8 cellular contexts compared by ENCODE assay signal in genomic region chr11:129894281-129895125, GRCh38. TPM values are rescaled to one million over a fixed set of nuclear protein-coding genes. Genes with fewer than 3 reads are reported as not detected.
DNase-seq lines count a peak whose midpoint lies in the region; ATAC-seq, FAIRE-seq and TF ChIP-seq lines count a peak whose summit lies in the region.

No MANE protein-coding gene starts in this region.

- CTCF ChIA-PET in A549 (lab: Yijun Ruan, JAX), result interaction anchor here (2.7 to 3.0 kb wide), 2 partner anchors 13 to 109 kb away, joined by 12 read pairs; no protein-coding TSS in a partner anchor
- CTCF ChIA-PET in activated CD4-positive, alpha-beta memory T cell treated with anti-CD3 and anti-CD28 coated beads for 36 hours (lab: Charles Lee), result interaction anchor here (0.6 to 2.6 kb wide), 5 partner anchors 12 to 238 kb away, joined by 3 to 15 read pairs (median 5); no protein-coding TSS in a partner anchor

- H3K36me3 Mint-ChIP-seq in activated CD4-positive, alpha-beta memory T cell treated with anti-CD3 and anti-CD28 coated beads for 36 hours, result peaks cover 26% of the 10 kb centered on the region

- no peaks in the 10 kb centered on the region for H3K9me3 ChIP-seq in A549
- no peaks in the 10 kb centered on the region for H3K9me3 ChIP-seq in prostate gland

- H3K9me3 Mint-ChIP-seq in activated CD4-positive, alpha-beta memory T cell treated with anti-CD3 and anti-CD28 coated beads for 36 hours, result no peaks in the 10 kb centered on the region

- ATAC-seq in A549 (peak; percentile 24 to 26; a peak in 3 of 6 replicates), GM18508 (IDR thresholded peaks at IDR 0.05; ENCODE audit: insufficient read depth, unreplicated experiment) (peak; percentile 15), HG03575 (IDR thresholded peaks at IDR 0.05; ENCODE audit: extremely low read depth, insufficient number of reproducible peaks, low FRiP score, unreplicated experiment) (peak; percentile 16), Right ventricle myocardium superior (ENCODE audit: poor library complexity) (peak; percentile 19)

- 27% methylated on average over 12 of the region's 13 CpGs for WGBS in A549 (ENCODE audit: missing lambda C conversion rate)
- 23% methylated on average over 13 of the region's 13 CpGs for WGBS in prostate gland

- H3K4me3 ChIP-seq in A549, result peak overlapping the region; percentile 73
- peak overlapping the region; percentile 72 to 84 for H3K4me3 ChIP-seq in prostate gland

- no peak for TF ChIP-seq RAD21 in A549 (conservative IDR thresholded peaks at IDR 0.05 in 1 of 2, IDR thresholded peaks at IDR 0.05 in 1 of 2)

- peak overlapping the region; percentile 76 for H3K27ac Mint-ChIP-seq in activated CD4-positive, alpha-beta memory T cell treated with anti-CD3 and anti-CD28 coated beads for 36 hours

- peaks cover 46% of the 10 kb centered on the region for H3K4me1 Mint-ChIP-seq in activated CD4-positive, alpha-beta memory T cell treated with anti-CD3 and anti-CD28 coated beads for 36 hours (ENCODE audit: low read depth)

- H3K27me3 Mint-ChIP-seq in activated CD4-positive, alpha-beta memory T cell treated with anti-CD3 and anti-CD28 coated beads for 36 hours, result no peaks in the 10 kb centered on the region

- peaks cover 11% of the 10 kb centered on the region; the same call in 1 of the 3 replicates for H3K4me1 ChIP-seq in A549
- H3K4me1 ChIP-seq in prostate gland (replicated peaks), result no peaks in the 10 kb centered on the region

- H3K27ac ChIP-seq in A549 (peak overlapping the region; percentile 83 to 100), prostate gland (peak overlapping the region; percentile 64 to 80)

- DNase-seq in A549 (ENCODE audit: low read depth in 1 of 2, low spot score in 1 of 2) (no peak), Right ventricle myocardium superior (no peak), prostate gland (ENCODE audit: low spot score) (no peak), COLO829 (ENCODE audit: low spot score) (no peak), NCI-H69 (lab: John Stamatoyannopoulos, UW) (no peak)
- peak; percentile 31 for DNase-seq in activated CD4-positive, alpha-beta memory T cell treated with anti-CD3 and anti-CD28 coated beads for 36 hours

- TF ChIP-seq CTCF in A549 (IDR thresholded peaks at IDR 0.05) (no peak), prostate gland (IDR thresholded peaks at IDR 0.05) (no peak)

- no peaks in the 10 kb centered on the region for H3K36me3 ChIP-seq in prostate gland

- no peak for TF ChIP-seq EP300 in A549 (IDR thresholded peaks at IDR 0.05)

- no peak for FAIRE-seq in A549 (lab: Jason Lieb, UNC)

- intact Hi-C loops in activated CD4-positive, alpha-beta memory T cell treated with anti-CD3 and anti-CD28 coated beads for 36 hours (cut with micrococcal nuclease), result loop anchor here (1.0 to 5.0 kb wide), 5 partner anchors 40 to 420 kb away; partner anchors contain the start of genes APLP2 and ZBTB44
- intact Hi-C loops in Right ventricle myocardium superior (cut with DNase I), result no loop called here
- intact Hi-C loops in prostate gland (cut with DNase I), result loop anchor here (10.0 kb wide), 1 partner anchor 110 kb away; no protein-coding TSS in a partner anchor

- POLR2A ChIA-PET in A549 (lab: Yijun Ruan, JAX), result no interaction called here
- POLR2A ChIA-PET in activated CD4-positive, alpha-beta memory T cell treated with anti-CD3 and anti-CD28 coated beads for 36 hours (lab: Charles Lee), result interaction anchor here (0.9 to 1.8 kb wide), 2 partner anchors 41 to 108 kb away, joined by 3 to 6 read pairs; partner anchors contain the start of gene PRDM10

- H3K27me3 ChIP-seq in prostate gland (replicated peaks; ENCODE audit: insufficient read depth), result no peaks in the 10 kb centered on the region

- H3K4me3 Mint-ChIP-seq in activated CD4-positive, alpha-beta memory T cell treated with anti-CD3 and anti-CD28 coated beads for 36 hours, result peak overlapping the region; percentile 88

- TF ChIP-seq POLR2A in A549 (IDR thresholded peaks at IDR 0.05; ENCODE audit: low read length) (no peak), prostate gland (IDR thresholded peaks at IDR 0.05) (no peak)

- H3K4me2 ChIP-seq in A549, result peak overlapping the region; percentile 91

TF ChIP-seq in A549, 52 proteins besides CTCF, POLR2A, EP300 and RAD21:
- TF ChIP-seq CEBPB (IDR thresholded peaks at IDR 0.05) (0 out of 4 replicates have a peak, but pooled peaks of 1 of the 2 experiments have one; percentile 26), NFE2L2 (conservative IDR thresholded peaks at IDR 0.05; ENCODE audit: low read length) (no peak)

RNA-seq across cellular contexts. Expression of gene NFRKB, which starts 0.9 kb away (rescaled TPM):
- polyA plus RNA-seq in A549 (2011; rRNA removed) (10.2 and 11.8 TPM in 2 replicates), A549 (2017; fragmentation: RNase III; extraction: RNeasy Plus Mini Kit Qiagen cat#74134 plus additional on column Dnase treatment) (11.5 to 12.6 TPM (median 11.5 TPM) in 3 replicates)
- polyA plus RNA-seq in A549 (2012; cell fraction: cytosol; rRNA removed), result 11.4 and 14.5 TPM in 2 replicates
- polyA plus RNA-seq in A549 (2012; cell fraction: nucleus; rRNA removed), result 28.0 and 28.3 TPM in 2 replicates
- 17.7 and 19.2 TPM in 2 replicates for polyA minus RNA-seq in A549 (2011; rRNA and poly(A)+ RNA removed)
- total RNA-seq in activated CD4-positive, alpha-beta memory T cell treated with anti-CD3 and anti-CD28 coated beads for 36 hours, result 10 to 100 TPM; 34.8 to 39.8 TPM
- total RNA-seq in Right ventricle myocardium superior (9.5 TPM), prostate gland (10 to 100 TPM; 26.2 to 51.4 TPM)
